In the genomic region with DNA sequence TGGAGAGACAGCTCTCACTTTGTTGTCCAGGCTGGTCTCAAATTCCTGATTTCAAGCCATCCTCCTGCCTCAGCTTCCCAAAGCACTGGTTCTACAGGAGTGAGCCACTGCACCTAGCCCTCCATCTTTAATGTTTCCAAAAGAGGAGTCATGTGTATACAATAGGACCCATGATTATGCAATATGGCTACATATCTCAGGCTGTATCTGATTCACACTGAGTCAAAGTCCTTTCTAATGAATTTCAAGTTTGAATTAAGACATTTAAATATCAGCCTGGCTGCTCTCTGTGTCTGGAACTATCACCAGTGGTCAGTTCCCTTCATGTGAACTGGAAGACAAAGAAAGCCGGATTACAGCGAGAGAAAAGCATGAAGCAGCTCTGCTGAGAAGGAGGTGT, we compare ENCODE assay signal across 26 cellular contexts.
DNase-seq lines count a peak whose midpoint lies in the region; ATAC-seq, FAIRE-seq and TF ChIP-seq lines count a peak whose summit lies in the region.
"Had no signal": no experiment of that assay in that cellular context is flagged by ENCODE, and none has a peak within 500 bp of the region (broad histone marks: within the 10 kb centered on the region; RNA-seq: fewer than 3 reads in every experiment).

No MANE protein-coding gene starts in this region.

- H3K9ac ChIP-seq in IMR-90 (ENCODE audit: low read depth, low read length) (no peak overlapping the region), astrocyte (ENCODE audit: low read length) (no peak overlapping the region), smooth muscle cell (ENCODE audit: low read depth) (no peak overlapping the region)

- H3K9me3 ChIP-seq in IMR-90 (ENCODE audit: control insufficient read depth, insufficient read depth, low read length) (no peaks in the 10 kb centered on the region), astrocyte (ENCODE audit: insufficient read depth, low read depth, low read length) (no peaks in the 10 kb centered on the region), smooth muscle cell (replicated peaks; ENCODE audit: low read depth) (no peaks in the 10 kb centered on the region)

- dilution Hi-C loops in IMR-90 (cut with HindIII; ENCODE audit: low sequenced_read_pairs, unreplicated experiment), result no loop called here

- H3K9me1 ChIP-seq in IMR-90 (ENCODE audit: insufficient read depth, low read length), result no peaks in the 10 kb centered on the region

- H2BK15ac ChIP-seq in IMR-90 (ENCODE audit: low read depth, low read length), result no peak overlapping the region

- no TSS peak for BruUV-seq in IMR-90 (replicated peaks; lab: Mats Ljungman, UMichigan)

- H3K4me3 Mint-ChIP-seq in astrocyte (ENCODE audit: unreplicated experiment), result no peak overlapping the region
- H3K4me3 Mint-ChIP-seq: B cell; CD8-positive, alpha-beta memory T cell; GM23338; H9; HFFc6 had no signal

- no peak for TF ChIP-seq RAD21 in IMR-90 (IDR thresholded peaks at IDR 0.05; ENCODE audit: low read length)

- DNase-seq in IMR-90 (peak; percentile 24), astrocyte (ENCODE audit: low read depth) (peak; percentile 18), foreskin fibroblast (peak; percentile 8 to 19), smooth muscle cell (lab: John Stamatoyannopoulos, UW; ENCODE audit: unreplicated experiment) (no peak)
- DNase-seq in central memory CD4-positive, alpha-beta T cell, result no peak
- DNase-seq: CD8-positive, alpha-beta memory T cell; DMS 273 treated with DMSO at 0.1 percent for 48 hours; DMS79 treated with DMSO at 0.1 percent for 48 hours; H9; Karpas-422; NCI-H1105; NCI-H1436 treated with DMSO at 0.1 percent for 48 hours; NCI-H187 treated with DMSO at 0.1 percent for 48 hours; NCI-H2107; NCI-H774; NK-92 treated with Interleukin-12 subunit alpha and Interleukin-12 subunit beta, amount 100 ng/mL, for 24 hours; PC-3 had no signal

- no peak overlapping the region for H3K23ac ChIP-seq in IMR-90 (ENCODE audit: low read depth, low read length)

- ATAC-seq in IMR-90 (ENCODE audit: low read depth) (peak; percentile 17; the same call in 1 of the 2 replicates), GM21723 (IDR thresholded peaks at IDR 0.05; ENCODE audit: unreplicated experiment) (no peak), HG03571 (IDR thresholded peaks at IDR 0.05; ENCODE audit: unreplicated experiment) (no peak)
- ATAC-seq: GM23338, PC-3, SK-N-SH treated with all-trans-retinoic acid at 6 μM for 48 hours had no signal

- no peaks in the 10 kb centered on the region for H3K36me3 Mint-ChIP-seq in astrocyte (ENCODE audit: low read depth, unreplicated experiment)
- H3K36me3 Mint-ChIP-seq: CD8-positive, alpha-beta memory T cell had no signal

- no CpG with 5 or more reads among the region's 2 CpGs for WGBS in IMR-90 (ENCODE audit: extremely low coverage in 2 of 2, insufficient read length in 1 of 2), 2 experiments
- WGBS in smooth muscle cell (ENCODE audit: low lambda C conversion rate), result 88% methylated on average over 2 of the region's 2 CpGs

- no peak overlapping the region for H2BK120ac ChIP-seq in IMR-90 (ENCODE audit: low read depth, low read length)

- H3K4ac ChIP-seq in IMR-90 (ENCODE audit: low read depth, low read length), result no peak overlapping the region

- H3K27me3 ChIP-seq in IMR-90 (ENCODE audit: control insufficient read depth, insufficient read depth, low read length) (peaks cover 6% of the 10 kb centered on the region), astrocyte (ENCODE audit: insufficient read depth, low read length) (no peaks in the 10 kb centered on the region), smooth muscle cell (ENCODE audit: low read depth) (no peaks in the 10 kb centered on the region)

- intact Hi-C loops in IMR-90 (cut with micrococcal nuclease), result no loop called here

- H4K20me1 ChIP-seq in IMR-90 (ENCODE audit: insufficient read depth, low read length), result no peaks in the 10 kb centered on the region
- no peaks in the 10 kb centered on the region for H4K20me1 ChIP-seq in astrocyte (ENCODE audit: insufficient read depth, low read length)
- no peaks in the 10 kb centered on the region for H4K20me1 ChIP-seq in smooth muscle cell (ENCODE audit: low read depth)

- H3K36me3 ChIP-seq in IMR-90 (ENCODE audit: control insufficient read depth, insufficient read depth, low read length) (no peaks in the 10 kb centered on the region), astrocyte (ENCODE audit: insufficient read depth, low read length) (no peaks in the 10 kb centered on the region), smooth muscle cell (ENCODE audit: low read depth) (no peaks in the 10 kb centered on the region)

- no peak overlapping the region for H2AK5ac ChIP-seq in IMR-90 (ENCODE audit: low read depth, low read length)

- no peaks in the 10 kb centered on the region for H3K79me1 ChIP-seq in IMR-90 (ENCODE audit: low read depth in 1 of 2, low read length in 2 of 2)

- CTCF ChIA-PET in IMR-90 (lab: Yijun Ruan, JAX), result no interaction called here

- H4K5ac ChIP-seq in IMR-90 (ENCODE audit: low read depth, low read length), result no peak overlapping the region

- no peaks in the 10 kb centered on the region for H3F3A ChIP-seq in smooth muscle cell (ENCODE audit: low read depth)

- H2AK9ac ChIP-seq in IMR-90 (replicated peaks; ENCODE audit: low read depth, low read length, poor library complexity), result no peak overlapping the region

- H3K9me3 Mint-ChIP-seq in astrocyte (ENCODE audit: unreplicated experiment), result peaks cover 3% of the 10 kb centered on the region
- H3K9me3 Mint-ChIP-seq: CD8-positive, alpha-beta memory T cell; GM23338; H9; HFFc6 had no signal

- no peak overlapping the region for H3K14ac ChIP-seq in IMR-90 (replicated peaks; ENCODE audit: low read depth, low read length)

- POLR2A ChIA-PET in IMR-90 (lab: Charles Lee; ENCODE audit: unreplicated experiment), result no interaction called here

- no peak overlapping the region for H3K4me2 ChIP-seq in IMR-90 (ENCODE audit: low read depth, low read length)
- no peak overlapping the region for H3K4me2 ChIP-seq in astrocyte (ENCODE audit: low read length)
- peak overlapping the region; percentile 8 for H3K4me2 ChIP-seq in smooth muscle cell
- H3K4me2 ChIP-seq: GM23338 had no signal

- no peak overlapping the region for H2BK20ac ChIP-seq in IMR-90 (ENCODE audit: low read depth, low read length)

- H4K8ac ChIP-seq in IMR-90 (ENCODE audit: low read depth in 2 of 2, low read length in 2 of 2), result no peak overlapping the region

- peaks cover 12% of the 10 kb centered on the region for H3K4me1 Mint-ChIP-seq in astrocyte (ENCODE audit: low read depth, unreplicated experiment)
- H3K4me1 Mint-ChIP-seq: B cell; CD8-positive, alpha-beta memory T cell had no signal

- no peak overlapping the region for H2BK5ac ChIP-seq in IMR-90 (ENCODE audit: low read depth, low read length, poor library complexity, severe bottlenecking)

- no peaks in the 10 kb centered on the region for H3K27me3 Mint-ChIP-seq in astrocyte (ENCODE audit: low read depth, unreplicated experiment)

- H3K4me3 ChIP-seq in IMR-90 (ENCODE audit: insufficient read depth, low read depth, low read length), result no peak overlapping the region
- H3K4me3 ChIP-seq in astrocyte (ENCODE audit: insufficient read depth, low read depth, low read length), result no peak overlapping the region
- H3K4me3 ChIP-seq in foreskin fibroblast (ENCODE audit: low read depth in 1 of 2, low read length in 2 of 2), result no peak overlapping the region
- H3K4me3 ChIP-seq in smooth muscle cell, result no peak overlapping the region
- H3K4me3 ChIP-seq: GM23338 had no signal

- FAIRE-seq in astrocyte (lab: Jason Lieb, UNC), result no peak
- FAIRE-seq: GM19239 had no signal

- H3K27ac ChIP-seq in IMR-90 (ENCODE audit: insufficient read depth, low read length), result no peak overlapping the region
- H3K27ac ChIP-seq in astrocyte (ENCODE audit: low read depth, low read length), result no peak overlapping the region
- H3K27ac ChIP-seq in smooth muscle cell (ENCODE audit: low read depth), result peak overlapping the region; percentile 36
- H3K27ac ChIP-seq: C4-2B, HL-60 had no signal

- H3K56ac ChIP-seq in IMR-90 (ENCODE audit: extremely low read depth, insufficient read depth, low read length), result no peak overlapping the region

- H2AFZ ChIP-seq in IMR-90 (replicated peaks; ENCODE audit: low read length, poor library complexity), result no peak overlapping the region
- no peak overlapping the region for H2AFZ ChIP-seq in astrocyte (ENCODE audit: low read depth, low read length)
- no peak overlapping the region for H2AFZ ChIP-seq in smooth muscle cell (ENCODE audit: low read depth)
- H2AFZ ChIP-seq: GM23338 had no signal

- no peak overlapping the region for H3K18ac ChIP-seq in IMR-90 (ENCODE audit: low read depth, low read length)

- H3K4me1 ChIP-seq in IMR-90 (ENCODE audit: control insufficient read depth, insufficient read depth, low read length) (no peaks in the 10 kb centered on the region), astrocyte (ENCODE audit: insufficient read depth, low read length) (no peaks in the 10 kb centered on the region), smooth muscle cell (ENCODE audit: low read depth) (no peaks in the 10 kb centered on the region)

- H4K91ac ChIP-seq in IMR-90 (ENCODE audit: insufficient read depth, low read depth, low read length), result no peak overlapping the region

- H3K79me2 ChIP-seq in astrocyte (ENCODE audit: insufficient read depth, low read length) (no peaks in the 10 kb centered on the region), smooth muscle cell (ENCODE audit: low read depth) (no peaks in the 10 kb centered on the region)

- TF ChIP-seq POLR2A in IMR-90 (IDR thresholded peaks at IDR 0.05; ENCODE audit: low read depth, low read length), result no peak

- H3K27ac Mint-ChIP-seq in astrocyte (ENCODE audit: unreplicated experiment), result no peak overlapping the region
- H3K27ac Mint-ChIP-seq: B cell; CD8-positive, alpha-beta memory T cell; GM23338; H9; HFFc6 had no signal

- TF ChIP-seq CTCF in IMR-90 (conservative IDR thresholded peaks at IDR 0.05; ENCODE audit: low read depth, low read length) (no peak), astrocyte (IDR thresholded peaks at IDR 0.05; ENCODE audit: insufficient read depth, low read depth, low read length) (no peak), foreskin fibroblast (IDR thresholded peaks at IDR 0.05; ENCODE audit: low read depth, low read length) (no peak), smooth muscle cell (IDR thresholded peaks at IDR 0.05; ENCODE audit: borderline replicate concordance, insufficient read depth, poor library complexity, severe bottlenecking) (no peak)

- in situ Hi-C loops in IMR-90 (cut with MboI; ENCODE audit: low sequenced_read_pairs), result no loop called here

TF ChIP-seq in IMR-90, 13 proteins besides CTCF, POLR2A, EP300 and RAD21:
- TF ChIP-seq MAZ (IDR thresholded peaks at IDR 0.05; ENCODE audit: borderline replicate concordance, low read depth, low read length) (no peak), MXI1 (IDR thresholded peaks at IDR 0.05; ENCODE audit: borderline replicate concordance, low read depth, low read length) (no peak), CEBPB (IDR thresholded peaks at IDR 0.05; ENCODE audit: low read depth, low read length) (peak; percentile 80)

Comparison
In these comparisons a context has a peak if more than half of its experiments do, and no peak if none do; other contexts are left out.
1. DNase-seq: peak in IMR-90 (single experiment), astrocyte (single experiment) and foreskin fibroblast (2 of 2); none in smooth muscle cell (single experiment) and central memory CD4-positive, alpha-beta T cell (single experiment).